In the genomic region with DNA sequence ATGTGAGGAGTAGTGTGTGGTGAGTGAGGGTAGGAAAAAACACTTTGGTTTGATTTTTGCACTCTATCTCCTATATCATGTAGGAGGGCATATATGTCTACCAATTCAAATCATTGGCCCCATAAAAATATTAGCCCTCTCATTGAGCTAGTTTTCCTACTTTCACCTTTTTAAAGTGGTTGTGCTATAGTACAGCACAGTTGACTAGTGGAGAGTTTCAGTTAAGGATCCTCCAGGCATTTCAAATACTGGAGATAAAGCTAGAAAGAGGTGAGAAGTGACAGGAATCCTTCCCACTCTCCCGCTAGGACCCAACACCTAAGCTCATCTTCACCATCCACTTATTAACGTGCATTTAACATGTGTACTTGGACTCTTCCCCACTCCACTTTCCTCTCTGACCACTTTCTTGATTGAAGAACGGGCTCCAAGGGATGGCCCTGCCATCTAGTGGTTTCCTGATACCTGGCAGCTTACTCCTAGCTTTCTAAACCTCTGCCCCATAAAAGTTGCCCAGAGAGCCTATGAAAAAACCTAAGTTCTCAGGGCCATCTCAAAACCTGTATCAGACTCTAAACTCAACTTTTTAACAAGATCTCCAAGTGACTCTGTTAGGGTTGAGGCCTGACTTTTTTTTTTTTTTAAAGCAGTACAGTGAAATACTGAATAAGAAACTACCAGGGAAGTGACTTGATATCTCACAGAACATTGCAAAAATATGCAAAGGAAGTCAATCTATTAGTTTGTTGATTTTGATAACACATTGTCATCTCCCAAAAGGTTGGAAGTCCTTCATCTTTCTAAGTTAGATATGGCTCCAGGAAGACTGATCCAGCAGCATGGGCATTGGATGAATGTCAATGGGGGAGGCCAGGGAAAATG, we compare ENCODE assay signal across 1 cellular context.
TF ChIP-seq lines count a peak whose summit lies in the region.

No MANE protein-coding gene starts in this region.

TF ChIP-seq in H1, 55 proteins besides CTCF, POLR2A, EP300 and RAD21 (continued from another document):
- TF ChIP-seq, protein P1, sequence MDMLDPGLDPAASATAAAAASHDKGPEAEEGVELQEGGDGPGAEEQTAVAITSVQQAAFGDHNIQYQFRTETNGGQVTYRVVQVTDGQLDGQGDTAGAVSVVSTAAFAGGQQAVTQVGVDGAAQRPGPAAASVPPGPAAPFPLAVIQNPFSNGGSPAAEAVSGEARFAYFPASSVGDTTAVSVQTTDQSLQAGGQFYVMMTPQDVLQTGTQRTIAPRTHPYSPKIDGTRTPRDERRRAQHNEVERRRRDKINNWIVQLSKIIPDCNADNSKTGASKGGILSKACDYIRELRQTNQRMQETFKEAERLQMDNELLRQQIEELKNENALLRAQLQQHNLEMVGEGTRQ (IDR thresholded peaks at IDR 0.05; ENCODE audit: low read length), result no peak
- no peak for TF ChIP-seq RNF2 (IDR thresholded peaks at IDR 0.05; ENCODE audit: borderline replicate concordance, low read depth, low read length, missing control alignments, poor library complexity, severe bottlenecking)
- TF ChIP-seq HDAC6 (IDR thresholded peaks at IDR 0.05; ENCODE audit: low read depth, low read length), result no peak
- no peak for TF ChIP-seq JUN (IDR thresholded peaks at IDR 0.05; ENCODE audit: low read depth, low read length)
- TF ChIP-seq KDM1A (IDR thresholded peaks at IDR 0.05; ENCODE audit: borderline replicate concordance, low read length), result no peak
